30 cellular contexts compared by ENCODE assay signal in the genomic region with DNA sequence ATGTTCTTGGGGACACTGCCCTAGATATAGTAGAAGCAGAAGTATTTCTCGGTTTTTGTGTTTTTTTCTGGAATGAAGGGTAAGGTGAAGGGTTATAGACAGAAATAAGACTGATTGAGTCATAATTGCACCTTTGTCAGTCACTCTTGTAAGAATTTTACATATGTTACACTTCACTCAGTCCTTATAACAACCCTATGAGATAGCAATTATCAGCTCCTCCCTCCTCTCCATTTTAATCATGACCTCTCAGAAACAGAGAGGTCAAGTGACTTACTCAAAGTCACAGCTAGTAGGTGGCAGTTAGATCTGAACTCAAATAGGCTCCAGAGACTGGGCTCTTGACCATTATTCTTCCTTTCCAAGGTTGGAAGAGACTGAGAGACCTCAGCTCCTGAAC.
A peak's percentile ranks its signal among the peaks of the same experiment; 100 is the strongest.
DNase-seq lines count a peak whose midpoint lies in the region; ATAC-seq, FAIRE-seq and TF ChIP-seq lines count a peak whose summit lies in the region.
"Had no signal": no experiment of that assay in that cellular context is flagged by ENCODE, and none has a peak within 500 bp of the region (broad histone marks: within the 10 kb centered on the region; RNA-seq: fewer than 3 reads in every experiment).

No MANE protein-coding gene starts in this region.

- TF ChIP-seq CTCF in HFFc6 (IDR thresholded peaks at IDR 0.05): no peak
- no peak for TF ChIP-seq CTCF in astrocyte (IDR thresholded peaks at IDR 0.05; ENCODE audit: insufficient read depth, low read depth, low read length)
- no peak for TF ChIP-seq CTCF in tibial artery (IDR thresholded peaks at IDR 0.05)

- H3K79me2 ChIP-seq in astrocyte (ENCODE audit: insufficient read depth, low read length): no peaks in the 10 kb centered on the region

- no peaks in the 10 kb centered on the region for H3K27me3 Mint-ChIP-seq in activated naive CD4-positive, alpha-beta T cell treated with anti-CD3 and anti-CD28 coated beads for 36 hours (ENCODE audit: low read depth)
- H3K27me3 Mint-ChIP-seq in HFFc6 (ENCODE audit: insufficient read depth) (no peaks in the 10 kb centered on the region), astrocyte (ENCODE audit: low read depth, unreplicated experiment) (no peaks in the 10 kb centered on the region)
- H3K27me3 Mint-ChIP-seq: B cell; dendritic cell treated with granulocyte-macrophage colony-stimulating factor and Interleukin-4, amounts not matched to agents 40 ng/mL and 50 ng/mL, for 4 days had no signal

- no peak for DNase-seq in activated naive CD4-positive, alpha-beta T cell treated with anti-CD3 and anti-CD28 coated beads for 36 hours
- no peak for DNase-seq in activated naive CD4-positive, alpha-beta T cell treated with Interleukin-2 at 50 U/mL for 16 hours
- no peak for DNase-seq in HFFc6
- no peak for DNase-seq in astrocyte (ENCODE audit: low read depth)
- DNase-seq in stimulated activated effector memory CD8-positive, alpha-beta T cell treated with anti-CD3 and anti-CD28 coated beads, Interleukin-12 subunit alpha, Interleukin-12 subunit beta, amount 100 ng/mL, for 72 hours (ENCODE audit: low spot score in 2 of 2): no peak
- no peak for DNase-seq in tibial artery
- DNase-seq: ACHN; activated CD8-positive, alpha-beta memory T cell treated with anti-CD3 and anti-CD28 coated beads, Interleukin-2, amount 50 U/mL, for 48 hours; activated gamma-delta T cell; CD8-positive, alpha-beta memory T cell; glutamatergic neuron; mesenchymal stem cell; NCI-H446 treated with DMSO at 0.1 percent for 48 hours; NCI-H774; posterior cingulate gyrus; right cardiac atrium; stimulated activated naive CD4-positive, alpha-beta T cell treated with Interleukin-2 at 50 U/mL for 16 hours; WERI-Rb-1 had no signal

- H3K4me3 ChIP-seq in astrocyte (ENCODE audit: insufficient read depth, low read depth, low read length) (no peak overlapping the region), tibial artery (no peak overlapping the region)
- H3K4me3 ChIP-seq: neural progenitor cell, SJSA1, smooth muscle cell, thoracic aorta had no signal

- no peaks in the 10 kb centered on the region for H4K20me1 ChIP-seq in astrocyte (ENCODE audit: insufficient read depth, low read length)

- H3K4me3 Mint-ChIP-seq in activated naive CD4-positive, alpha-beta T cell treated with anti-CD3 and anti-CD28 coated beads for 36 hours: no peak overlapping the region
- H3K4me3 Mint-ChIP-seq in HFFc6 (no peak overlapping the region), astrocyte (ENCODE audit: unreplicated experiment) (no peak overlapping the region)
- no peak overlapping the region for H3K4me3 Mint-ChIP-seq in stimulated activated effector memory CD8-positive, alpha-beta T cell treated with anti-CD3 and anti-CD28 coated beads, Interleukin-12 subunit alpha, Interleukin-12 subunit beta, amount 100 ng/mL, for 72 hours
- H3K4me3 Mint-ChIP-seq: B cell; CD8-positive, alpha-beta memory T cell; dendritic cell treated with granulocyte-macrophage colony-stimulating factor and Interleukin-4, amounts not matched to agents 40 ng/mL and 50 ng/mL, for 4 days; neural progenitor cell had no signal

- H3K27ac ChIP-seq in astrocyte (ENCODE audit: low read depth, low read length) (no peak overlapping the region), tibial artery (no peak overlapping the region)
- H3K27ac ChIP-seq: HL-60, neural progenitor cell, SJSA1, thoracic aorta, WERI-Rb-1 had no signal

- peaks cover 9% of the 10 kb centered on the region for H3K36me3 Mint-ChIP-seq in activated naive CD4-positive, alpha-beta T cell treated with anti-CD3 and anti-CD28 coated beads for 36 hours (ENCODE audit: low read depth)
- H3K36me3 Mint-ChIP-seq in HFFc6 (ENCODE audit: low read depth): no peaks in the 10 kb centered on the region; the same call in 1 of the 2 replicates
- no peaks in the 10 kb centered on the region for H3K36me3 Mint-ChIP-seq in astrocyte (ENCODE audit: low read depth, unreplicated experiment)
- H3K36me3 Mint-ChIP-seq in stimulated activated effector memory CD8-positive, alpha-beta T cell treated with anti-CD3 and anti-CD28 coated beads, Interleukin-12 subunit alpha, Interleukin-12 subunit beta, amount 100 ng/mL, for 72 hours: no peaks in the 10 kb centered on the region
- H3K36me3 Mint-ChIP-seq: neural progenitor cell had no signal

- peak; percentile 54 for FAIRE-seq in astrocyte (lab: Jason Lieb, UNC)
- FAIRE-seq: GM19239, H54, urothelium cell line had no signal

- H3K4me1 Mint-ChIP-seq in activated naive CD4-positive, alpha-beta T cell treated with anti-CD3 and anti-CD28 coated beads for 36 hours (ENCODE audit: low read depth): peaks cover 33% of the 10 kb centered on the region
- H3K4me1 Mint-ChIP-seq in HFFc6 (ENCODE audit: low read depth): peaks cover 40% of the 10 kb centered on the region
- peaks cover 6% of the 10 kb centered on the region for H3K4me1 Mint-ChIP-seq in astrocyte (ENCODE audit: low read depth, unreplicated experiment)
- H3K4me1 Mint-ChIP-seq in stimulated activated effector memory CD8-positive, alpha-beta T cell treated with anti-CD3 and anti-CD28 coated beads, Interleukin-12 subunit alpha, Interleukin-12 subunit beta, amount 100 ng/mL, for 72 hours: peaks cover 24% of the 10 kb centered on the region

- peaks cover 8% of the 10 kb centered on the region for H3K4me1 ChIP-seq in astrocyte (ENCODE audit: insufficient read depth, low read length)
- peaks cover 0 to 12% (median 10%) of the 10 kb centered on the region in 4 donors for H3K4me1 ChIP-seq in tibial artery

- no peaks in the 10 kb centered on the region for H3K9me3 Mint-ChIP-seq in activated naive CD4-positive, alpha-beta T cell treated with anti-CD3 and anti-CD28 coated beads for 36 hours
- H3K9me3 Mint-ChIP-seq in HFFc6 (no peaks in the 10 kb centered on the region), astrocyte (ENCODE audit: unreplicated experiment) (no peaks in the 10 kb centered on the region)
- H3K9me3 Mint-ChIP-seq in stimulated activated effector memory CD8-positive, alpha-beta T cell treated with anti-CD3 and anti-CD28 coated beads, Interleukin-12 subunit alpha, Interleukin-12 subunit beta, amount 100 ng/mL, for 72 hours: no peaks in the 10 kb centered on the region
- H3K9me3 Mint-ChIP-seq: CD8-positive, alpha-beta memory T cell; dendritic cell treated with granulocyte-macrophage colony-stimulating factor and Interleukin-4, amounts not matched to agents 40 ng/mL and 50 ng/mL, for 4 days; neural progenitor cell had no signal

- H3K36me3 ChIP-seq in astrocyte (ENCODE audit: insufficient read depth, low read length): no peaks in the 10 kb centered on the region
- no peaks in the 10 kb centered on the region for H3K36me3 ChIP-seq in tibial artery
- H3K36me3 ChIP-seq: neural progenitor cell, SJSA1, thoracic aorta, WERI-Rb-1 had no signal

- H3K9me3 ChIP-seq in astrocyte (ENCODE audit: insufficient read depth, low read depth, low read length): no peaks in the 10 kb centered on the region
- H3K9me3 ChIP-seq in tibial artery: no peaks in the 10 kb centered on the region
- H3K9me3 ChIP-seq: SJSA1, thoracic aorta had no signal

- peak overlapping the region; percentile 60 for H3K27ac Mint-ChIP-seq in activated naive CD4-positive, alpha-beta T cell treated with anti-CD3 and anti-CD28 coated beads for 36 hours
- H3K27ac Mint-ChIP-seq in HFFc6 (peak overlapping the region; percentile 42), astrocyte (ENCODE audit: unreplicated experiment) (no peak overlapping the region)
- H3K27ac Mint-ChIP-seq in stimulated activated effector memory CD8-positive, alpha-beta T cell treated with anti-CD3 and anti-CD28 coated beads, Interleukin-12 subunit alpha, Interleukin-12 subunit beta, amount 100 ng/mL, for 72 hours: peak overlapping the region; percentile 63
- H3K27ac Mint-ChIP-seq: B cell; dendritic cell treated with granulocyte-macrophage colony-stimulating factor and Interleukin-4, amounts not matched to agents 40 ng/mL and 50 ng/mL, for 4 days; neural progenitor cell had no signal

- peak; percentile 97 for ATAC-seq in stimulated activated effector memory CD8-positive, alpha-beta T cell treated with anti-CD3 and anti-CD28 coated beads, Interleukin-12 subunit alpha, Interleukin-12 subunit beta, amount 100 ng/mL, for 72 hours
- ATAC-seq in GM19395 (IDR thresholded peaks at IDR 0.05; ENCODE audit: unreplicated experiment): no peak
- ATAC-seq: left lobe of liver, right cardiac atrium had no signal

- CTCF ChIA-PET in activated naive CD4-positive, alpha-beta T cell treated with anti-CD3 and anti-CD28 coated beads for 36 hours (lab: Charles Lee): interaction anchor here (0.6 kb wide), 1 partner anchor 229 kb away, joined by 3 read pairs; no protein-coding TSS in a partner anchor

- peak overlapping the region; percentile 1 for H3K4me2 ChIP-seq in astrocyte (ENCODE audit: low read length)
- H3K4me2 ChIP-seq: neural progenitor cell, smooth muscle cell had no signal

- no peak overlapping the region for H3K9ac ChIP-seq in astrocyte (ENCODE audit: low read length)
- H3K9ac ChIP-seq: neural progenitor cell had no signal

- H3K27me3 ChIP-seq in astrocyte (ENCODE audit: insufficient read depth, low read length) (no peaks in the 10 kb centered on the region), tibial artery (no peaks in the 10 kb centered on the region)
- H3K27me3 ChIP-seq: neural progenitor cell, SJSA1 had no signal

- intact Hi-C loops in activated naive CD4-positive, alpha-beta T cell treated with anti-CD3 and anti-CD28 coated beads for 36 hours (cut with micrococcal nuclease): loop anchor here (1.0 to 2.0 kb wide), 2 partner anchors 13 to 25 kb away; no protein-coding TSS in a partner anchor
- intact Hi-C loops in tibial artery (cut with DNase I; ENCODE audit: low total_unique reads): no loop called here

- H2AFZ ChIP-seq in astrocyte (ENCODE audit: low read depth, low read length): no peak overlapping the region
- H2AFZ ChIP-seq: neural progenitor cell had no signal
